14 cellular contexts compared by ENCODE assay signal in the genomic region with DNA sequence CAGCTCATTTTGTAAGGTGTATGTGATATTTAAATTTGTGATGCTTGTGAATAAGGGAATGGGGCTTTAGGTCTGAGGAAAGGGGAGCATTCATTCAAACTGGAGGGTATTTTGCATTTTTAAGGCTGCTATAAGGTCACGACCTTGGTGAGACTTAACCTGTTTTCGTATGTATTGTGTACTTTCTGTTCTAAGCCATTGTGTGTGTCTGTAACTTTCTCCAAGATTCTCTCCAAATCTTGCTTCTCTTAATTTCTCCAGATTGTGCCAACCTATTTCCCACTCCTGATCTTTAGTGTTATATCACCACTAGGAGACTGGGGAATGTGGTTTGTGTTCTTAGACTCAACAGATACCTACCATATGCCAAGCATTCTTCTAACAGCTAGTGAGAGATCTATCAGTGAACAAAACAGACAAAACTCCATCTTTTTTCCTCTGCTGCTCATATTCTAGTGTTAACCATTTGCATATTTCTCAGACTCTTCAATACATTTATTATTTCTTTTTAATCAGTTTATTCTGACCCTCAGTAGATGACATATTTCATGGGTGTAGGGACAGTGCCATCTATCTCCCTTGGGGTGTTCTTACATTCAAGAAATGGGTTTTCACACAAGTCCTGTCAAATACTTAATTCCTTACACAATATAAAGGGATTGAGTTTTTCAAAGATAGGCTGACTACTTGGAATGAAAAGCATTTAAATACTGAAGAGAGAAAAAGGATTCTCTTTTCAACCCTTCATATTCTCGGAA. TPM values are rescaled to one million over a fixed set of nuclear protein-coding genes. Genes with fewer than 3 reads are reported as not detected.
A peak's percentile ranks its signal among the peaks of the same experiment; 100 is the strongest.
DNase-seq lines count a peak whose midpoint lies in the region; ATAC-seq, FAIRE-seq and TF ChIP-seq lines count a peak whose summit lies in the region.
"Had no signal": no experiment of that assay in that cellular context is flagged by ENCODE, and none has a peak within 500 bp of the region (broad histone marks: within the 10 kb centered on the region; RNA-seq: fewer than 3 reads in every experiment).

No MANE protein-coding gene starts in this region.

- H3K27ac Mint-ChIP-seq in activated T-cell treated with anti-CD3 and anti-CD28 coated beads, Interleukin-2, amount 50 U/mL, for 24 hours, result no peak overlapping the region
- H3K27ac Mint-ChIP-seq: activated T-helper 1 cell treated with anti-CD3 and anti-CD28 coated beads, Interleukin-12 subunit alpha, Interleukin-12 subunit beta, Interleukin-2, Interleukin-4 antibody, amounts not matched to agents 30 ng/mL and 10 ng/mL and 1 ng/mL, durations not matched to agents 14 hours and 24 hours and 36 hours; B cell had no signal

- POLR2A ChIA-PET in GM12878 (lab: Charles Lee), result interaction anchor here (0.7 to 1.0 kb wide), 2 partner anchors 25 to 109 kb away, joined by 3 read pairs; no protein-coding TSS in a partner anchor

- H3K36me3 Mint-ChIP-seq in activated T-cell treated with anti-CD3 and anti-CD28 coated beads, Interleukin-2, amount 50 U/mL, for 24 hours (ENCODE audit: low read depth), result peaks cover 19% of the 10 kb centered on the region

- in situ Hi-C loops in GM12878 (cut with MboI), result no loop called here

- peak overlapping the region; percentile 81 for H3K27ac ChIP-seq in cardiac muscle cell
- H3K27ac ChIP-seq in GM12878 (ENCODE audit: control insufficient read depth, insufficient read depth), result no peak overlapping the region
- H3K27ac ChIP-seq in kidney (ENCODE audit: low read depth in 2 of 2, low read length in 2 of 2), result peak overlapping the region; percentile 3 to 43
- H3K27ac ChIP-seq: SK-N-MC, thoracic aorta had no signal

- H3K4me1 Mint-ChIP-seq in activated T-cell treated with anti-CD3 and anti-CD28 coated beads, Interleukin-2, amount 50 U/mL, for 24 hours (ENCODE audit: low read depth), result peaks cover 17% of the 10 kb centered on the region
- H3K4me1 Mint-ChIP-seq: B cell had no signal

- no peak overlapping the region for H3K4me3 Mint-ChIP-seq in activated T-cell treated with anti-CD3 and anti-CD28 coated beads, Interleukin-2, amount 50 U/mL, for 24 hours
- H3K4me3 Mint-ChIP-seq: activated T-helper 1 cell treated with anti-CD3 and anti-CD28 coated beads, Interleukin-12 subunit alpha, Interleukin-12 subunit beta, Interleukin-2, Interleukin-4 antibody, amounts not matched to agents 30 ng/mL and 10 ng/mL and 1 ng/mL, durations not matched to agents 14 hours and 24 hours and 36 hours; B cell had no signal

- no peak overlapping the region for H3K4me2 ChIP-seq in GM12878 (ENCODE audit: control insufficient read depth, insufficient read depth)

- TF ChIP-seq POLR2A in GM12878 (IDR thresholded peaks at IDR 0.05; ENCODE audit: low read depth, low read length), result no peak

- CTCF ChIA-PET in GM12878 (lab: Yijun Ruan, JAX), result interaction anchor here (0.7 to 3.7 kb wide), 22 partner anchors 10 to 791 kb away, joined by 3 to 23 read pairs (median 4); no protein-coding TSS in a partner anchor

- intact Hi-C loops in Right ventricle myocardium inferior (cut with DNase I), result loop anchor here (5.0 kb wide), 1 partner anchor 522 kb away; no protein-coding TSS in a partner anchor
- intact Hi-C loops in GM12878 (cut with micrococcal nuclease; ENCODE audit: unreplicated experiment), result loop anchor here (10.0 kb wide), 1 partner anchor 699 kb away; no protein-coding TSS in a partner anchor
- intact Hi-C loops in kidney (cut with DNase I), result no loop called here

- SMC1A ChIA-PET in GM12878 (lab: Charles Lee; ENCODE audit: uncharacterized antibody, unreplicated experiment), result interaction anchor here (0.6 to 4.8 kb wide), 22 partner anchors 9 to 791 kb away, joined by 3 to 32 read pairs (median 4); no protein-coding TSS in a partner anchor

- no peaks in the 10 kb centered on the region for H3K9me3 Mint-ChIP-seq in activated T-cell treated with anti-CD3 and anti-CD28 coated beads, Interleukin-2, amount 50 U/mL, for 24 hours
- H3K9me3 Mint-ChIP-seq: activated T-helper 1 cell treated with anti-CD3 and anti-CD28 coated beads, Interleukin-12 subunit alpha, Interleukin-12 subunit beta, Interleukin-2, Interleukin-4 antibody, amounts not matched to agents 30 ng/mL and 10 ng/mL and 1 ng/mL, durations not matched to agents 14 hours and 24 hours and 36 hours had no signal

- peak; percentile 65 for TF ChIP-seq RAD21 in GM12878 (IDR thresholded peaks at IDR 0.05; ENCODE audit: insufficient read depth, low read depth, low read length)

- H3K4me3 ChIP-seq in cardiac muscle cell (no peak overlapping the region), GM12878 (no peak overlapping the region), kidney (ENCODE audit: low read length in 2 of 2) (no peak overlapping the region)
- H3K4me3 ChIP-seq: lung, SK-N-MC, thoracic aorta had no signal

- no peaks in the 10 kb centered on the region for H3K27me3 ChIP-seq in cardiac muscle cell
- H3K27me3 ChIP-seq in GM12878 (replicated peaks in 1 of 2; ENCODE audit: control insufficient read depth in 2 of 2, insufficient read depth in 2 of 2, low read length in 1 of 2), result no peaks in the 10 kb centered on the region

- H3K9ac ChIP-seq in GM12878 (ENCODE audit: control insufficient read depth, insufficient read depth, low read length) (no peak overlapping the region), kidney (ENCODE audit: low read length in 2 of 2) (no peak overlapping the region)

- DNase-seq in cardiac muscle cell (ENCODE audit: low read depth in 1 of 2, low spot score in 1 of 2), result peak in 1 of 2 donors; percentile 38
- DNase-seq in Right ventricle myocardium inferior (ENCODE audit: missing footprints), result no peak
- DNase-seq in GM12878 (ENCODE audit: low read depth, low spot score), result no peak
- DNase-seq in kidney, result no peak
- DNase-seq in activated T-cell treated with anti-CD3 and anti-CD28 coated beads, Interleukin-2, amount 50 U/mL, for 24 hours, result no peak
- DNase-seq in AG20443 (ENCODE audit: low spot score), result no peak
- no peak for DNase-seq in SW 1271 (lab: John Stamatoyannopoulos, UW)
- DNase-seq: NCI-H1092 treated with DMSO at 0.1 percent for 48 hours had no signal

- BruUV-seq in GM12878 (replicated peaks; lab: Mats Ljungman, UMichigan), result no TSS peak

- H3K4me1 ChIP-seq in cardiac muscle cell (ENCODE audit: low read depth), result peaks cover 27% of the 10 kb centered on the region
- no peaks in the 10 kb centered on the region for H3K4me1 ChIP-seq in GM12878 (ENCODE audit: control insufficient read depth, insufficient read depth, low read length)
- H3K4me1 ChIP-seq in kidney (ENCODE audit: control insufficient read depth in 1 of 2, insufficient read depth in 1 of 2, low read depth in 1 of 2, low read length in 2 of 2), result peaks cover 9 to 19% of the 10 kb centered on the region in 2 donors

- no peaks in the 10 kb centered on the region for H4K20me1 ChIP-seq in GM12878 (ENCODE audit: control insufficient read depth, insufficient read depth)

- no peak overlapping the region for H2AFZ ChIP-seq in GM12878 (ENCODE audit: control insufficient read depth, low read depth, low read length)

- RAD21 ChIA-PET in GM12878 (lab: Charles Lee; ENCODE audit: unreplicated experiment), result interaction anchor here (0.9 to 3.6 kb wide), 17 partner anchors 14 to 791 kb away, joined by 3 to 22 read pairs (median 4); no protein-coding TSS in a partner anchor

- TF ChIP-seq EP300 in GM12878 (IDR thresholded peaks at IDR 0.05; ENCODE audit: borderline replicate concordance in 1 of 2, control insufficient read depth in 1 of 2, low read depth in 2 of 2, low read length in 2 of 2), result no peak

- no peak for ATAC-seq in Right ventricle myocardium inferior
- peak; percentile 49; the same call in 1 of the 3 replicates for ATAC-seq in GM12878
- no peak for ATAC-seq in GM18868 (IDR thresholded peaks at IDR 0.05; ENCODE audit: unreplicated experiment)

- H3K9me3 ChIP-seq in cardiac muscle cell (ENCODE audit: low read depth), result no peaks in the 10 kb centered on the region
- H3K9me3 ChIP-seq in GM12878 (replicated peaks; ENCODE audit: control insufficient read depth, insufficient read depth, low read length), result no peaks in the 10 kb centered on the region
- H3K9me3 ChIP-seq in kidney (ENCODE audit: control insufficient read depth in 1 of 2, low read length in 2 of 2), result no peaks in the 10 kb centered on the region
- H3K9me3 ChIP-seq: thoracic aorta had no signal

- no peaks in the 10 kb centered on the region for H3K27me3 Mint-ChIP-seq in activated T-cell treated with anti-CD3 and anti-CD28 coated beads, Interleukin-2, amount 50 U/mL, for 24 hours
- H3K27me3 Mint-ChIP-seq: B cell had no signal

- FAIRE-seq in GM12878 (lab: Jason Lieb, UNC), result no peak
- no peak for FAIRE-seq in kidney (lab: Jason Lieb, UNC)

- H3K79me2 ChIP-seq in GM12878 (ENCODE audit: control insufficient read depth, insufficient read depth, low read length), result no peaks in the 10 kb centered on the region

- TF ChIP-seq CTCF in cardiac muscle cell (IDR thresholded peaks at IDR 0.05; ENCODE audit: low read depth, low read length) (peak; percentile 25), GM12878 (IDR thresholded peaks at IDR 0.05 in 2 of 3, conservative IDR thresholded peaks at IDR 0.05 in 1 of 3; ENCODE audit: control insufficient read depth in 2 of 3, extremely low read depth in 1 of 3, insufficient read depth in 1 of 3, low read depth in 3 of 3, low read length in 3 of 3) (peak in 2 of 3 experiments; percentile 30 to 58; a peak in 3 of 6 replicates), kidney (IDR thresholded peaks at IDR 0.05; ENCODE audit: borderline replicate concordance, extremely low read depth, insufficient read depth) (peak; percentile 25)

- peaks cover 45% of the 10 kb centered on the region for H3K36me3 ChIP-seq in cardiac muscle cell
- H3K36me3 ChIP-seq in GM12878 (ENCODE audit: control insufficient read depth in 2 of 2, insufficient read depth in 2 of 2, low read length in 1 of 2), result no peaks in the 10 kb centered on the region
- peaks cover 14 to 36% of the 10 kb centered on the region in 2 donors for H3K36me3 ChIP-seq in kidney (ENCODE audit: control insufficient read depth in 1 of 2, insufficient read depth in 2 of 2, low read length in 2 of 2)
- H3K36me3 ChIP-seq: thoracic aorta had no signal

- WGBS in GM12878 (ENCODE audit: insufficient coverage, insufficient replicate concordance, low lambda C conversion rate, missing lambda C conversion rate), result 87% methylated on average over 3 of the region's 3 CpGs

RNA-seq across cellular contexts. Expression of gene ATP1B1, which starts 27.5 kb away (rescaled TPM):
- 602 and 603 TPM in 2 replicates for total RNA-seq in cardiac muscle cell
- polyA plus RNA-seq in cardiac muscle cell, result 220 and 285 TPM in 2 replicates
- 335 TPM for total RNA-seq in Right ventricle myocardium inferior
- 4.3 and 4.8 TPM in 2 replicates for total RNA-seq in GM12878 (2013; cell fraction: nucleolus; rRNA removed)
- 0.76 and 0.96 TPM in 2 replicates for total RNA-seq in GM12878 (2014; rRNA removed)
- 1.2 and 1.4 TPM in 2 replicates for total RNA-seq in GM12878 (2014; rRNA removed; fragmentation: Illumina TruSeq; extraction: Trizol)
- 2.7 and 3.2 TPM in 2 replicates for total RNA-seq in GM12878 (2021)
- 3.1 TPM for polyA plus RNA-seq in GM12878 (2011; ENCODE audit: low read depth)
- 14.0 and 19.7 TPM in 2 replicates for polyA plus RNA-seq in GM12878 (2011; rRNA removed)
- 6.6 and 7.5 TPM in 2 replicates for polyA plus RNA-seq in GM12878 (2011; cell fraction: cytosol; rRNA removed)
- 6.6 and 7.0 TPM in 2 replicates for polyA plus RNA-seq in GM12878 (2011; cell fraction: nucleus; rRNA removed)
- polyA plus RNA-seq in GM12878 (2012), result 4.0 and 8.0 TPM in 2 replicates
- polyA plus RNA-seq in GM12878 (2014; fragmentation: Illumina TruSeq; extraction: Trizol), result 1.6 and 2.6 TPM in 2 replicates
- under 1 TPM; 0.84 to 0.90 TPM for polyA plus RNA-seq in GM12878 (2014; fragmentation: Nextera tagmentation; extraction: Ambion mirVana)
- polyA plus RNA-seq in GM12878 (2014; rRNA removed), result 1.1 and 1.3 TPM in 2 replicates
- 1 to 10 TPM; 2.0 to 2.1 TPM for polyA plus RNA-seq in GM12878 (2016; fragmentation: Nextera tagmentation; extraction: Ambion mirVana)
- polyA minus RNA-seq in GM12878 (2011; rRNA and poly(A)+ RNA removed), result 9.7 and 11.3 TPM in 2 replicates
- polyA minus RNA-seq in GM12878 (2011; cell fraction: cytosol; rRNA and poly(A)+ RNA removed), result 7.1 and 8.2 TPM in 2 replicates
- 5.3 and 8.1 TPM in 2 replicates for polyA minus RNA-seq in GM12878 (2011; cell fraction: nucleus; rRNA and poly(A)+ RNA removed)
- total RNA-seq in kidney, result 686 TPM
- 1,441 TPM for polyA plus RNA-seq in kidney (ENCODE audit: insufficient read depth, low read depth, low replicate concordance)

Comparison
In these comparisons a context has a peak if more than half of its experiments do, and no peak if none do; other contexts are left out.
1. RNA of gene ATP1B1, which starts 27.5 kb away (total RNA-seq): 686 TPM in kidney (single experiment), 602 to 603 TPM in cardiac muscle cell and 335 TPM in Right ventricle myocardium inferior (single experiment); 0.76 to 4.8 TPM in GM12878; every median in the first group is over 10 times any median in the second.
2. Peak in every context shown above with its lines, with median percentiles within 50 percentile points of each other: CTCF ChIP-seq.